21 cellular contexts compared by ENCODE assay signal in genomic region chr3:27429909-27430308, GRCh38.
"Had no signal": no experiment of that assay in that cellular context is flagged by ENCODE, and none has a peak within 500 bp of the region (broad histone marks: within the 10 kb centered on the region; RNA-seq: fewer than 3 reads in every experiment).

No MANE protein-coding gene starts in this region.

- H3K4me1 Mint-ChIP-seq: memory B cell; stimulated activated effector memory CD8-positive, alpha-beta T cell treated with anti-CD3 and anti-CD28 coated beads, Interleukin-12 subunit alpha, Interleukin-12 subunit beta, amount 100 ng/mL, for 72 hours had no signal

- FAIRE-seq: frontal cortex, keratinocyte had no signal

- H3K4me3 Mint-ChIP-seq: memory B cell; natural killer cell; stimulated activated effector memory CD8-positive, alpha-beta T cell treated with anti-CD3 and anti-CD28 coated beads, Interleukin-12 subunit alpha, Interleukin-12 subunit beta, amount 100 ng/mL, for 72 hours had no signal

- H3K79me2 ChIP-seq: parathyroid adenoma had no signal

- ATAC-seq: left ventricle myocardium superior; lower lobe of right lung; natural killer cell; stimulated activated effector memory CD8-positive, alpha-beta T cell treated with anti-CD3 and anti-CD28 coated beads, Interleukin-12 subunit alpha, Interleukin-12 subunit beta, amount 100 ng/mL, for 72 hours had no signal

- H3K4me3 ChIP-seq: esophagus muscularis mucosa, lower lobe of right lung, right atrium auricular region, sigmoid colon, stomach, thyroid gland had no signal

- H3K27ac ChIP-seq: esophagus muscularis mucosa, lower lobe of right lung, parathyroid adenoma, right atrium auricular region, stomach, thyroid gland had no signal

- DNase-seq: cortex of kidney; head of caudate nucleus; left ventricle myocardium superior; lower lobe of right lung; natural killer cell; occipital lobe; sigmoid colon; stimulated activated CD4-positive, alpha-beta T cell treated with anti-CD3 and anti-CD28 coated beads, Interleukin-2, amount 100 ng/mL, for 24 hours; stimulated activated CD4-positive, alpha-beta T cell treated with anti-CD3 and anti-CD28 coated beads, Interleukin-4, amount 100 ng/mL, for 24 hours; stimulated activated naive CD4-positive, alpha-beta T cell treated with Interleukin-2 at 50 U/mL for 16 hours; stomach; thyroid gland; trophoblast cell had no signal

- H3K27me3 ChIP-seq: esophagus muscularis mucosa, right atrium auricular region, sigmoid colon, stomach, thyroid gland had no signal

- H3K27ac Mint-ChIP-seq: memory B cell; natural killer cell; progenitor cell of endocrine pancreas; stimulated activated effector memory CD8-positive, alpha-beta T cell treated with anti-CD3 and anti-CD28 coated beads, Interleukin-12 subunit alpha, Interleukin-12 subunit beta, amount 100 ng/mL, for 72 hours had no signal

- H2AFZ ChIP-seq: parathyroid adenoma had no signal

- H3K9me3 ChIP-seq: esophagus muscularis mucosa, lower lobe of right lung, right atrium auricular region, sigmoid colon, stomach, thyroid gland had no signal

- H3K27me3 Mint-ChIP-seq: memory B cell, progenitor cell of endocrine pancreas had no signal

- H3K4me1 ChIP-seq: parathyroid adenoma had no signal

- H3K9me3 Mint-ChIP-seq: memory B cell; natural killer cell; stimulated activated effector memory CD8-positive, alpha-beta T cell treated with anti-CD3 and anti-CD28 coated beads, Interleukin-12 subunit alpha, Interleukin-12 subunit beta, amount 100 ng/mL, for 72 hours had no signal
